ENCODE assay signal across 21 cellular contexts in the genomic region with DNA sequence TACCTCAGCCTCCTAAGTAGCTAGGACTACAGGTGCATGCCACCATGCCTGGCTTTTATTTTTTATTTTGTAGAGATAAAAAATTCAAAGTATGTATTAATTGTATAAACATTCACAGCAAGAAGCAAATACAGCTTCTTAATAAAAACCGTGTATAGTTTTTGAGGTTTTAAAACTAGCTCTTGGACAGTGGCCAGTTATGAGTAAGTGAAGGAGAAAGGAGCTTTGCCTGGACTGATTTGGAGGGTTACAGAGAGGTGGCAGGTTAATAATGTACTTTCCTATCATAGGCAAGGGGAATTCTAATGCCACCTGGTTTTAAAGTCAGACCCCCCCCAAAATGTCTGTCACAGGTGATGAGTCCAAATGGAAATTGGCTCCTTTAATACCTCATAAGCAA. TPM values are rescaled to one million over a fixed set of nuclear protein-coding genes. Genes with fewer than 3 reads are reported as not detected.
A peak's percentile ranks its signal among the peaks of the same experiment; 100 is the strongest.
DNase-seq lines count a peak whose midpoint lies in the region; ATAC-seq, FAIRE-seq and TF ChIP-seq lines count a peak whose summit lies in the region.
"Had no signal": no experiment of that assay in that cellular context is flagged by ENCODE, and none has a peak within 500 bp of the region (broad histone marks: within the 10 kb centered on the region; RNA-seq: fewer than 3 reads in every experiment).

No MANE protein-coding gene starts in this region.

- H2AFZ ChIP-seq in IMR-90 (replicated peaks; ENCODE audit: low read length, poor library complexity) (no peak overlapping the region), astrocyte (ENCODE audit: low read depth, low read length) (no peak overlapping the region)
- H2AFZ ChIP-seq: hepatocyte, PC-9 had no signal

- no peak overlapping the region for H3K14ac ChIP-seq in IMR-90 (replicated peaks; ENCODE audit: low read depth, low read length)

- H4K5ac ChIP-seq in IMR-90 (ENCODE audit: low read depth, low read length), result no peak overlapping the region

- no peak overlapping the region for H2AK5ac ChIP-seq in IMR-90 (ENCODE audit: low read depth, low read length)

- H4K20me1 ChIP-seq in IMR-90 (ENCODE audit: insufficient read depth, low read length), result no peaks in the 10 kb centered on the region
- H4K20me1 ChIP-seq in astrocyte (ENCODE audit: insufficient read depth, low read length), result no peaks in the 10 kb centered on the region

- dilution Hi-C loops in IMR-90 (cut with HindIII; ENCODE audit: low sequenced_read_pairs, unreplicated experiment), result no loop called here

- H3K27me3 Mint-ChIP-seq in astrocyte (ENCODE audit: low read depth, unreplicated experiment), result no peaks in the 10 kb centered on the region
- H3K27me3 Mint-ChIP-seq: brain; CD8-positive, alpha-beta memory T cell; stimulated activated naive CD8-positive, alpha-beta T cell treated with anti-CD3 and anti-CD28 coated beads, Interleukin-15, Interleukin-2, amounts not matched to agents 100 ng/mL and 50 ng/mL, for 24 hours had no signal

- H3K9ac ChIP-seq in IMR-90 (ENCODE audit: low read depth, low read length) (no peak overlapping the region), astrocyte (ENCODE audit: low read length) (no peak overlapping the region)

- no peaks in the 10 kb centered on the region for H3K9me1 ChIP-seq in IMR-90 (ENCODE audit: insufficient read depth, low read length)

- no peak overlapping the region for H3K4me3 Mint-ChIP-seq in astrocyte (ENCODE audit: unreplicated experiment)
- H3K4me3 Mint-ChIP-seq: activated naive CD4-positive, alpha-beta T cell treated with anti-CD3 and anti-CD28 coated beads for 36 hours; brain; CD8-positive, alpha-beta memory T cell; stimulated activated naive CD8-positive, alpha-beta T cell treated with anti-CD3 and anti-CD28 coated beads, Interleukin-15, Interleukin-2, amounts not matched to agents 100 ng/mL and 50 ng/mL, for 24 hours had no signal

- in situ Hi-C loops in ACHN (cut with HindIII; ENCODE audit: low pct_ligation_motif_present, low pct_unique_long_range_greater_than_20kb, low sequenced_read_pairs) (no loop called here), IMR-90 (cut with MboI; ENCODE audit: low sequenced_read_pairs) (no loop called here)

- no CpG with 5 or more reads among the region's 1 CpG for WGBS in IMR-90 (ENCODE audit: extremely low coverage in 2 of 2, insufficient read length in 1 of 2), 2 experiments

- H3K56ac ChIP-seq in IMR-90 (ENCODE audit: extremely low read depth, insufficient read depth, low read length), result no peak overlapping the region

- no TSS peak for BruUV-seq in IMR-90 (replicated peaks; lab: Mats Ljungman, UMichigan)

- H3K23ac ChIP-seq in IMR-90 (ENCODE audit: low read depth, low read length), result no peak overlapping the region

- H3K36me3 Mint-ChIP-seq in astrocyte (ENCODE audit: low read depth, unreplicated experiment), result peaks cover 2% of the 10 kb centered on the region

- TF ChIP-seq RAD21 in IMR-90 (IDR thresholded peaks at IDR 0.05; ENCODE audit: low read length), result no peak

- H3K79me1 ChIP-seq in IMR-90 (ENCODE audit: low read depth in 1 of 2, low read length in 2 of 2), result no peaks in the 10 kb centered on the region

- H3K9me3 ChIP-seq in IMR-90 (ENCODE audit: control insufficient read depth, insufficient read depth, low read length), result no peaks in the 10 kb centered on the region
- no peaks in the 10 kb centered on the region for H3K9me3 ChIP-seq in astrocyte (ENCODE audit: insufficient read depth, low read depth, low read length)
- H3K9me3 ChIP-seq: upper lobe of right lung had no signal

- no peaks in the 10 kb centered on the region for H3K79me2 ChIP-seq in astrocyte (ENCODE audit: insufficient read depth, low read length)

- TF ChIP-seq CTCF in IMR-90 (conservative IDR thresholded peaks at IDR 0.05; ENCODE audit: low read depth, low read length) (no peak), astrocyte (IDR thresholded peaks at IDR 0.05; ENCODE audit: insufficient read depth, low read depth, low read length) (no peak), foreskin fibroblast (IDR thresholded peaks at IDR 0.05; ENCODE audit: low read depth, low read length) (no peak)

- H3K36me3 ChIP-seq in IMR-90 (ENCODE audit: control insufficient read depth, insufficient read depth, low read length) (no peaks in the 10 kb centered on the region), astrocyte (ENCODE audit: insufficient read depth, low read length) (no peaks in the 10 kb centered on the region)
- H3K36me3 ChIP-seq: upper lobe of right lung had no signal

- CTCF ChIA-PET in IMR-90 (lab: Yijun Ruan, JAX), result interaction anchor here (0.8 to 1.1 kb wide), 2 partner anchors 10 to 12 kb away, joined by 3 read pairs; no protein-coding TSS in a partner anchor

- H3K27me3 ChIP-seq in IMR-90 (ENCODE audit: control insufficient read depth, insufficient read depth, low read length) (no peaks in the 10 kb centered on the region), astrocyte (ENCODE audit: insufficient read depth, low read length) (no peaks in the 10 kb centered on the region)
- H3K27me3 ChIP-seq: dorsolateral prefrontal cortex, hepatocyte, upper lobe of right lung had no signal

- no peak for FAIRE-seq in astrocyte (lab: Jason Lieb, UNC)

- H4K91ac ChIP-seq in IMR-90 (ENCODE audit: insufficient read depth, low read depth, low read length), result no peak overlapping the region

- H3K4me3 ChIP-seq in IMR-90 (ENCODE audit: insufficient read depth, low read depth, low read length) (no peak overlapping the region), astrocyte (ENCODE audit: insufficient read depth, low read depth, low read length) (no peak overlapping the region), foreskin fibroblast (ENCODE audit: low read depth in 1 of 2, low read length in 2 of 2) (no peak overlapping the region)
- H3K4me3 ChIP-seq: dorsolateral prefrontal cortex, GM12878, hepatocyte, PC-9, upper lobe of right lung had no signal

- H3K4me2 ChIP-seq in IMR-90 (ENCODE audit: low read depth, low read length) (no peak overlapping the region), astrocyte (ENCODE audit: low read length) (no peak overlapping the region)
- H3K4me2 ChIP-seq: hepatocyte, PC-9 had no signal

- H3K27ac Mint-ChIP-seq in astrocyte (ENCODE audit: unreplicated experiment), result no peak overlapping the region
- H3K27ac Mint-ChIP-seq: activated naive CD4-positive, alpha-beta T cell treated with anti-CD3 and anti-CD28 coated beads for 36 hours; stimulated activated naive CD8-positive, alpha-beta T cell treated with anti-CD3 and anti-CD28 coated beads, Interleukin-15, Interleukin-2, amounts not matched to agents 100 ng/mL and 50 ng/mL, for 24 hours had no signal

- TF ChIP-seq POLR2A in IMR-90 (IDR thresholded peaks at IDR 0.05; ENCODE audit: low read depth, low read length), result no peak

- no peak overlapping the region for H2AK9ac ChIP-seq in IMR-90 (replicated peaks; ENCODE audit: low read depth, low read length, poor library complexity)

- H3K4me1 Mint-ChIP-seq in astrocyte (ENCODE audit: low read depth, unreplicated experiment), result peaks cover 17% of the 10 kb centered on the region

- H3K9me3 Mint-ChIP-seq in astrocyte (ENCODE audit: unreplicated experiment), result no peaks in the 10 kb centered on the region
- H3K9me3 Mint-ChIP-seq: activated naive CD4-positive, alpha-beta T cell treated with anti-CD3 and anti-CD28 coated beads for 36 hours; CD8-positive, alpha-beta memory T cell had no signal

- ATAC-seq in IMR-90 (ENCODE audit: low read depth) (peak; percentile 67), HG03045 (IDR thresholded peaks at IDR 0.05; ENCODE audit: unreplicated experiment) (no peak)
- no peak for ATAC-seq in stimulated activated naive CD8-positive, alpha-beta T cell treated with anti-CD3 and anti-CD28 coated beads, Interleukin-15, Interleukin-2, amounts not matched to agents 100 U/mL and 50 U/mL, for 24 hours
- ATAC-seq: GM12878, left cardiac atrium, upper lobe of right lung had no signal

- DNase-seq in ACHN (peak; percentile 61), IMR-90 (peak; percentile 70), astrocyte (ENCODE audit: low read depth) (peak; percentile 49), foreskin fibroblast (peak; percentile 33 to 75), DMS153 treated with DMSO at 0.1 percent for 48 hours (lab: John Stamatoyannopoulos, UW; ENCODE audit: unreplicated experiment) (no peak)
- no peak for DNase-seq in activated CD8-positive, alpha-beta memory T cell treated with anti-CD3 and anti-CD28 coated beads, Interleukin-2, amount 50 U/mL, for 4 hours
- no peak for DNase-seq in stimulated activated naive CD8-positive, alpha-beta T cell treated with anti-CD3 and anti-CD28 coated beads, Interleukin-15, Interleukin-2, amounts not matched to agents 100 U/mL and 50 U/mL, for 24 hours
- DNase-seq: activated CD4-positive, alpha-beta T cell treated with anti-CD3 and anti-CD28 coated beads for 48 hours; activated naive CD4-positive, alpha-beta T cell treated with anti-CD3 and anti-CD28 coated beads for 36 hours; CD8-positive, alpha-beta memory T cell; dorsolateral prefrontal cortex; left cardiac atrium; NCI-H1105 treated with DMSO at 0.1 percent for 48 hours; NCI-H2107; PC-9; upper lobe of right lung had no signal

- no peak overlapping the region for H2BK20ac ChIP-seq in IMR-90 (ENCODE audit: low read depth, low read length)

- no peak overlapping the region for H2BK5ac ChIP-seq in IMR-90 (ENCODE audit: low read depth, low read length, poor library complexity, severe bottlenecking)

- no peak overlapping the region for H2BK120ac ChIP-seq in IMR-90 (ENCODE audit: low read depth, low read length)

- H3K18ac ChIP-seq in IMR-90 (ENCODE audit: low read depth, low read length), result no peak overlapping the region

- intact Hi-C loops in IMR-90 (cut with micrococcal nuclease), result no loop called here

- no peak overlapping the region for H3K4ac ChIP-seq in IMR-90 (ENCODE audit: low read depth, low read length)

- POLR2A ChIA-PET in IMR-90 (lab: Charles Lee; ENCODE audit: unreplicated experiment), result no interaction called here

- no peak overlapping the region for H3K27ac ChIP-seq in IMR-90 (ENCODE audit: insufficient read depth, low read length)
- no peak overlapping the region for H3K27ac ChIP-seq in astrocyte (ENCODE audit: low read depth, low read length)
- H3K27ac ChIP-seq: dorsolateral prefrontal cortex, hepatocyte, PC-9, upper lobe of right lung had no signal

- no peak overlapping the region for H4K8ac ChIP-seq in IMR-90 (ENCODE audit: low read depth in 2 of 2, low read length in 2 of 2)

- no peaks in the 10 kb centered on the region; the same call in 1 of the 2 replicates for H3K4me1 ChIP-seq in IMR-90 (ENCODE audit: control insufficient read depth, insufficient read depth, low read length)
- no peaks in the 10 kb centered on the region for H3K4me1 ChIP-seq in astrocyte (ENCODE audit: insufficient read depth, low read length)

- no peak overlapping the region for H2BK15ac ChIP-seq in IMR-90 (ENCODE audit: low read depth, low read length)

TF ChIP-seq in IMR-90, 13 proteins besides CTCF, POLR2A, EP300 and RAD21 (continues in another document):
- TF ChIP-seq SMC3 (IDR thresholded peaks at IDR 0.05; ENCODE audit: low read depth, low read length), result no peak

RNA-seq across cellular contexts. Expression of a gene that starts 43.4 kb away (rescaled TPM):
- total RNA-seq in IMR-90 (2012; rRNA removed), result 0.54 and 0.83 TPM in 2 replicates
- polyA plus RNA-seq in IMR-90 (2012; rRNA removed), result 0.31 and 0.33 TPM in 2 replicates
- 0.12 and 0.34 TPM in 2 replicates for polyA plus RNA-seq in IMR-90 (2012; cell fraction: cytosol; rRNA removed)
- polyA plus RNA-seq in IMR-90 (2012; cell fraction: nucleus; rRNA removed; ENCODE audit: low replicate concordance), result 0.34 and 0.36 TPM in 2 replicates
- 9.2 and 9.9 TPM in 2 replicates for total RNA-seq in astrocyte

Comparison
In these comparisons a context has a peak if more than half of its experiments do, and no peak if none do; other contexts are left out.
1. DNase-seq: peak in ACHN (single experiment), IMR-90 (single experiment), astrocyte (single experiment) and foreskin fibroblast (2 of 2); none in DMS153 treated with DMSO at 0.1 percent for 48 hours (single experiment), activated CD8-positive, alpha-beta memory T cell treated with anti-CD3 and anti-CD28 coated beads, Interleukin-2, amount 50 U/mL, for 4 hours (single experiment) and stimulated activated naive CD8-positive, alpha-beta T cell treated with anti-CD3 and anti-CD28 coated beads, Interleukin-15, Interleukin-2, amounts not matched to agents 100 U/mL and 50 U/mL, for 24 hours (single experiment).